ENCODE assay signal across 21 cellular contexts in the genomic region with DNA sequence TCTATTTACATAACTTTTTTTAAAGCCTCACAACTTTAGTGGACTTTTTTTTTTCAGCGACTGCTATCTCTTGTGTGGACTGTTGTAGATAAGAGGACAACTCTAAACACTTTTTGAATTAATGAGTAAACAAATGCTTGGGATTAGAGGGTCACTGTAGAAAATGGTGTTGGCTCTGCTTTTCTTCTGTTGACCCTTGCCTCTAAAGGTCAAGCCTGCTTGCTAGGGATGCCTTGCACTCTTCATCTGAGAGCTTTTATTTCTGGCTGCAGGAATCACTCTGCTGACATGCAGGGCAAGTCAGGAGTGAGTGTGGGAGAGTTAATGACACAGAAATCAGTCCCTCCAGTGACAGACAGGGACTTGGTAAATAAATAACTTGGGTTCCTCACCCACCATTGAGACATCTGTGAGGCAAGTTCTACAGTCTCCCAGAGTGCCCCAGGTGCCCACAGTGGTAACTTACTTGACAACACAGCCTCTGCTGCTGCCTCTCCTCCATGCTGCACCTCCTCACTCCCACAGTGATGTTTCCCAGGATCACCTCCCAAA.
DNase-seq lines count a peak whose midpoint lies in the region; ATAC-seq and TF ChIP-seq lines count a peak whose summit lies in the region.
"Had no signal": no experiment of that assay in that cellular context is flagged by ENCODE, and none has a peak within 500 bp of the region (broad histone marks: within the 10 kb centered on the region; RNA-seq: fewer than 3 reads in every experiment).

No MANE protein-coding gene starts in this region.

- peaks cover 36% of the 10 kb centered on the region for H3K4me1 Mint-ChIP-seq in nephron progenitor cell
- H3K4me1 Mint-ChIP-seq: CD4-positive, CD25-positive, alpha-beta regulatory T cell had no signal

- DNase-seq in ELF-1 (ENCODE audit: low read depth, low spot score), result peak; percentile 18
- DNase-seq in ecto neural progenitor cell (ENCODE audit: low spot score), result peak; percentile 50
- peak; percentile 5 for DNase-seq in nephron progenitor cell
- DNase-seq in cerebellar nuclear complex (lab: John Stamatoyannopoulos, UW), result no peak
- no peak for DNase-seq in SIG-M5 treated with dmso at 0.1 percent for 504 hours (lab: John Stamatoyannopoulos, UW; ENCODE audit: unreplicated experiment)
- DNase-seq: CD4-positive, CD25-positive, alpha-beta regulatory T cell; GOT3; HFFc6; Kasumi-1; MV-4-11; NCI-H1105; NCI-H146; NCI-H1930; NCI-H2107; NCI-H524 treated with DMSO at 0.1 percent for 48 hours; NCI-H774; SJCRH30 had no signal

- H3K9me3 Mint-ChIP-seq in nephron progenitor cell, result peaks cover 2% of the 10 kb centered on the region

- peaks cover 4% of the 10 kb centered on the region for H3K27me3 Mint-ChIP-seq in nephron progenitor cell (ENCODE audit: low read depth, poor library complexity)
- H3K27me3 Mint-ChIP-seq: CD4-positive, CD25-positive, alpha-beta regulatory T cell had no signal

- ATAC-seq in GM19324 (IDR thresholded peaks at IDR 0.05; ENCODE audit: low FRiP score, unreplicated experiment) (peak; percentile 39), GM19395 (IDR thresholded peaks at IDR 0.05; ENCODE audit: unreplicated experiment) (no peak)
- ATAC-seq: K562, SK-N-SH treated with all-trans-retinoic acid at 6 μM for 48 hours had no signal

- no peak overlapping the region for H3K4me3 Mint-ChIP-seq in nephron progenitor cell
- H3K4me3 Mint-ChIP-seq: CD4-positive, CD25-positive, alpha-beta regulatory T cell; HFFc6 had no signal

- H3K36me3 Mint-ChIP-seq in nephron progenitor cell (ENCODE audit: low read depth), result peaks cover 3% of the 10 kb centered on the region
- H3K36me3 Mint-ChIP-seq: CD4-positive, CD25-positive, alpha-beta regulatory T cell had no signal

- H3K27ac Mint-ChIP-seq in nephron progenitor cell, result peak overlapping the region; percentile 87
- H3K27ac Mint-ChIP-seq: CD4-positive, CD25-positive, alpha-beta regulatory T cell; HFFc6 had no signal

- no peak for TF ChIP-seq CTCF in nephron progenitor cell (IDR thresholded peaks at IDR 0.05)

Comparison
In these comparisons a context has a peak if more than half of its experiments do, and no peak if none do; other contexts are left out.
1. DNase-seq: peak in ELF-1 (single experiment), ecto neural progenitor cell (single experiment) and nephron progenitor cell (single experiment); none in cerebellar nuclear complex (0 of 2) and SIG-M5 treated with dmso at 0.1 percent for 504 hours (single experiment).